In the genomic region with DNA sequence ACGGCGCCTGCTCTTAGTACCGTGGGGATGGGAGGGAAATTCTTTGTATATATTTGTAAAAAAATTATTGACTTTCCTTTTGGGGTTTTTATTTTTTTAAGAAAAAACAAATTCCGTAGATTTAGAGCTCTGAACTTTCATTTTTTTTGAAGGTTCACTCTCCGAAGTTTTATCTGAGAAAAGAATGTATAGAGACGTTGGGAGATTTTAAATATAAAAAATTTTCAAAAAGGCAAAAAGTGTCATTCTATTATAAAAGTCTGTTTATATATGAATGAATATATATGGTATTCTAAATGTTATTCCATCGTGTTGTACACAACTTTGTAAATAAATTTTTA, we compare ENCODE assay signal across 14 cellular contexts. TPM values are rescaled to one million over a fixed set of nuclear protein-coding genes. Genes with fewer than 3 reads are reported as not detected.
A peak's percentile ranks its signal among the peaks of the same experiment; 100 is the strongest.
DNase-seq lines count a peak whose midpoint lies in the region; ATAC-seq and TF ChIP-seq lines count a peak whose summit lies in the region.
"Had no signal": no experiment of that assay in that cellular context is flagged by ENCODE, and none has a peak within 500 bp of the region (broad histone marks: within the 10 kb centered on the region; RNA-seq: fewer than 3 reads in every experiment).

No MANE protein-coding gene starts in this region.

- 7% methylated on average over 2 to 6 of the region's 7 CpGs for WGBS in endodermal cell (ENCODE audit: insufficient coverage in 1 of 2, insufficient read length in 1 of 2), 2 experiments

- peak overlapping the region; percentile 70 for H3K4me3 Mint-ChIP-seq in T-helper 1 cell treated with Interleukin-12 subunit alpha and Interleukin-12 subunit beta and Interleukin-4 antibody, amounts not matched to agents 30 μg/mL and 1 μg/mL, for 36 hours
- peak overlapping the region in 3 of 4 donors; percentile 38 to 82 (median 67) for H3K4me3 Mint-ChIP-seq in IgD-negative memory B cell
- H3K4me3 Mint-ChIP-seq in endodermal cell: peak overlapping the region; percentile 76
- H3K4me3 Mint-ChIP-seq in osteocyte (ENCODE audit: unreplicated experiment): peak overlapping the region; percentile 71

- H3K36me3 Mint-ChIP-seq in T-helper 1 cell treated with Interleukin-12 subunit alpha and Interleukin-12 subunit beta and Interleukin-4 antibody, amounts not matched to agents 30 μg/mL and 1 μg/mL, for 36 hours (ENCODE audit: low read depth): peaks cover 11% of the 10 kb centered on the region
- H3K36me3 Mint-ChIP-seq in IgD-negative memory B cell (peaks cover 4% of the 10 kb centered on the region), endodermal cell (ENCODE audit: low read depth) (no peaks in the 10 kb centered on the region), osteocyte (ENCODE audit: unreplicated experiment) (peaks cover 7% of the 10 kb centered on the region)

- no peaks in the 10 kb centered on the region for H3K9me3 ChIP-seq in endodermal cell (ENCODE audit: control insufficient read depth, low read length)

- no peak for TF ChIP-seq CTCF in endodermal cell (conservative IDR thresholded peaks at IDR 0.05)
- TF ChIP-seq CTCF in osteocyte (IDR thresholded peaks at IDR 0.05): no peak

- H3K9me3 Mint-ChIP-seq in T-helper 1 cell treated with Interleukin-12 subunit alpha and Interleukin-12 subunit beta and Interleukin-4 antibody, amounts not matched to agents 30 μg/mL and 1 μg/mL, for 36 hours: peaks cover 5% of the 10 kb centered on the region
- H3K9me3 Mint-ChIP-seq in IgD-negative memory B cell (peaks cover 2 to 34% (median 7%) of the 10 kb centered on the region in 3 donors), endodermal cell (no peaks in the 10 kb centered on the region), osteocyte (ENCODE audit: unreplicated experiment) (no peaks in the 10 kb centered on the region)

- no peak overlapping the region for H3K27ac ChIP-seq in endodermal cell (ENCODE audit: low read depth, low read length)
- H3K27ac ChIP-seq: 22Rv1, KMS-11 had no signal

- no peak for ATAC-seq in HG02885 (IDR thresholded peaks at IDR 0.05; ENCODE audit: poor library complexity, unreplicated experiment)

- H3K36me3 ChIP-seq in endodermal cell (ENCODE audit: control insufficient read depth, insufficient read depth, low read length): no peaks in the 10 kb centered on the region

- H3K4me1 Mint-ChIP-seq in T-helper 1 cell treated with Interleukin-12 subunit alpha and Interleukin-12 subunit beta and Interleukin-4 antibody, amounts not matched to agents 30 μg/mL and 1 μg/mL, for 36 hours (ENCODE audit: low read depth): peaks cover 33% of the 10 kb centered on the region
- peaks cover 6 to 23% (median 13%) of the 10 kb centered on the region in 3 donors for H3K4me1 Mint-ChIP-seq in IgD-negative memory B cell
- peaks cover 39% of the 10 kb centered on the region for H3K4me1 Mint-ChIP-seq in endodermal cell
- peaks cover 23% of the 10 kb centered on the region for H3K4me1 Mint-ChIP-seq in osteocyte (ENCODE audit: unreplicated experiment)

- DNase-seq in T-helper 1 cell (no peak), endodermal cell (no peak), osteocyte (ENCODE audit: extremely low spot score, unreplicated experiment) (no peak), dermis blood vessel endothelial cell (no peak), NCI-H446 treated with DMSO at 0.1 percent for 48 hours (lab: John Stamatoyannopoulos, UW) (no peak)
- DNase-seq: NCI-H2029, NCI-H774, Right ventricle myocardium superior had no signal

- no peak overlapping the region for H3K9ac ChIP-seq in endodermal cell (ENCODE audit: extremely low read depth, low read length, poor library complexity, severe bottlenecking)
- H3K9ac ChIP-seq: KMS-11 had no signal

- H3K27ac Mint-ChIP-seq in T-helper 1 cell treated with Interleukin-12 subunit alpha and Interleukin-12 subunit beta and Interleukin-4 antibody, amounts not matched to agents 30 μg/mL and 1 μg/mL, for 36 hours: peak overlapping the region; percentile 93
- H3K27ac Mint-ChIP-seq in IgD-negative memory B cell: peak overlapping the region; percentile 77 to 96 (median 86)
- no peak overlapping the region for H3K27ac Mint-ChIP-seq in endodermal cell
- H3K27ac Mint-ChIP-seq in osteocyte (ENCODE audit: unreplicated experiment): no peak overlapping the region

- H3K4me1 ChIP-seq in endodermal cell (ENCODE audit: control insufficient read depth, insufficient read depth, low read length): no peaks in the 10 kb centered on the region

- H3K27me3 Mint-ChIP-seq in T-helper 1 cell treated with Interleukin-12 subunit alpha and Interleukin-12 subunit beta and Interleukin-4 antibody, amounts not matched to agents 30 μg/mL and 1 μg/mL, for 36 hours (ENCODE audit: low read depth): peaks cover 84% of the 10 kb centered on the region
- H3K27me3 Mint-ChIP-seq in IgD-negative memory B cell (peaks cover 64% of the 10 kb centered on the region), endodermal cell (ENCODE audit: insufficient read depth) (peaks cover 87% of the 10 kb centered on the region), osteocyte (ENCODE audit: unreplicated experiment) (peaks cover 76% of the 10 kb centered on the region)

- H3K27me3 ChIP-seq in endodermal cell (ENCODE audit: control insufficient read depth, insufficient read depth, low read length, poor library complexity, severe bottlenecking): peaks cover 100% of the 10 kb centered on the region

- peak overlapping the region; percentile 56 for H3K4me3 ChIP-seq in endodermal cell (ENCODE audit: low read length)

RNA-seq across cellular contexts. Expression of gene FOXD3, which starts 2.4 kb away (rescaled TPM):
- not detected for polyA plus RNA-seq in IgD-negative memory B cell
- total RNA-seq in endodermal cell (10 to 100 TPM in 1 of 2 donors, under 1 TPM in 1; 0.49 to 14.0 TPM), osteocyte (not detected in 2 replicates), dermis blood vessel endothelial cell (not detected in 2 replicates)
- polyA plus RNA-seq in endodermal cell (2013, experiment 1 of 2): 24.0 TPM
- 23.0 TPM for polyA plus RNA-seq in endodermal cell (2013, experiment 2 of 2)
- polyA plus RNA-seq: keratinocyte had no signal

RNA-seq across cellular contexts. Expression of gene ALG6, which starts 42.7 kb away (rescaled TPM):
- 12.9 TPM for polyA plus RNA-seq in IgD-negative memory B cell
- total RNA-seq in endodermal cell (10 to 100 TPM; 25.9 to 26.9 TPM), osteocyte (10.9 and 13.6 TPM in 2 replicates), dermis blood vessel endothelial cell (13.8 and 20.8 TPM in 2 replicates)
- 21.5 TPM for polyA plus RNA-seq in endodermal cell (2013, experiment 1 of 2)
- polyA plus RNA-seq in endodermal cell (2013, experiment 2 of 2): 18.7 TPM

Comparison
In these comparisons a context has a peak if more than half of its experiments do, and no peak if none do; other contexts are left out.
1. H3K27ac Mint-ChIP-seq: peak in T-helper 1 cell treated with Interleukin-12 subunit alpha and Interleukin-12 subunit beta and Interleukin-4 antibody, amounts not matched to agents 30 μg/mL and 1 μg/mL, for 36 hours (single experiment) and IgD-negative memory B cell (3 of 3); none in endodermal cell (single experiment) and osteocyte (single experiment).
2. Peak in every context shown above with its lines, with median percentiles within 50 percentile points of each other: H3K4me3 Mint-ChIP-seq.